Comparison of ENCODE assay signal across 1 cellular context in the genomic region with DNA sequence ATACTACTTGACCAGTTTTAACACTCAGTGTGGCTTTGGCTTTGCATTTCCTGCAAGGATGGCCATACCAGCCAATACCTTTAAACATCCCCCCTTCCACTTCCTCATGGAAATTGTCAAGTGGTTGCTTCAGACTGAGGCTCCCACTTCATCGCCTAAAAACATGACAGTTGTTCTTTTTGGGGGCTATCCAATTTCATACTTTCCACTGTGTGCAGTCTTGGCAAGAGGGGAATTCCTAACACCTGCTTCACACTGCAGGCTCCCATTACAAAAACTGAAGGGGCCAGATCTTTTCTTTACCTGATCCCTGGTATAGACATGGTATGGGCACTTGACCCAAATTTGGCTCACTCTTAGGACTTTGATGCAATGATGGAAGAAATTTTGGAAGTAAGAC.
TF ChIP-seq lines count a peak whose summit lies in the region.

No MANE protein-coding gene starts in this region.

TF ChIP-seq in GM12878, 131 proteins besides CTCF, POLR2A, EP300 and RAD21 (continued from another document):
- TF ChIP-seq SUPT20H (IDR thresholded peaks at IDR 0.05; ENCODE audit: borderline replicate concordance, control insufficient read depth, low read depth, low read length) (no peak), RUNX3 (IDR thresholded peaks at IDR 0.05; ENCODE audit: low read length) (no peak), SRF (IDR thresholded peaks at IDR 0.05; ENCODE audit: low read depth in 2 of 2, low read length in 2 of 2) (no peak)
- TF ChIP-seq, protein P1, sequence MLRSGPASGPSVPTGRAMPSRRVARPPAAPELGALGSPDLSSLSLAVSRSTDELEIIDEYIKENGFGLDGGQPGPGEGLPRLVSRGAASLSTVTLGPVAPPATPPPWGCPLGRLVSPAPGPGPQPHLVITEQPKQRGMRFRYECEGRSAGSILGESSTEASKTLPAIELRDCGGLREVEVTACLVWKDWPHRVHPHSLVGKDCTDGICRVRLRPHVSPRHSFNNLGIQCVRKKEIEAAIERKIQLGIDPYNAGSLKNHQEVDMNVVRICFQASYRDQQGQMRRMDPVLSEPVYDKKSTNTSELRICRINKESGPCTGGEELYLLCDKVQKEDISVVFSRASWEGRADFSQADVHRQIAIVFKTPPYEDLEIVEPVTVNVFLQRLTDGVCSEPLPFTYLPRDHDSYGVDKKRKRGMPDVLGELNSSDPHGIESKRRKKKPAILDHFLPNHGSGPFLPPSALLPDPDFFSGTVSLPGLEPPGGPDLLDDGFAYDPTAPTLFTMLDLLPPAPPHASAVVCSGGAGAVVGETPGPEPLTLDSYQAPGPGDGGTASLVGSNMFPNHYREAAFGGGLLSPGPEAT (IDR thresholded peaks at IDR 0.05; ENCODE audit: low read depth), result 0 out of 2 replicates have a peak, but pooled peaks have one; percentile 17
- TF ChIP-seq, protein P2, sequence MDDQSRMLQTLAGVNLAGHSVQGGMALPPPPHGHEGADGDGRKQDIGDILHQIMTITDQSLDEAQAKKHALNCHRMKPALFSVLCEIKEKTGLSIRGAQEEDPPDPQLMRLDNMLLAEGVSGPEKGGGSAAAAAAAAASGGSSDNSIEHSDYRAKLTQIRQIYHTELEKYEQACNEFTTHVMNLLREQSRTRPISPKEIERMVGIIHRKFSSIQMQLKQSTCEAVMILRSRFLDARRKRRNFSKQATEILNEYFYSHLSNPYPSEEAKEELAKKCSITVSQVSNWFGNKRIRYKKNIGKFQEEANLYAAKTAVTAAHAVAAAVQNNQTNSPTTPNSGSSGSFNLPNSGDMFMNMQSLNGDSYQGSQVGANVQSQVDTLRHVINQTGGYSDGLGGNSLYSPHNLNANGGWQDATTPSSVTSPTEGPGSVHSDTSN (IDR thresholded peaks at IDR 0.05; ENCODE audit: insufficient replicate concordance, low read depth, low read length), result no peak
